ENCODE assay signal across 22 cellular contexts in genomic region chr22:27580311-27580897, GRCh38.
DNase-seq lines count a peak whose midpoint lies in the region; ATAC-seq, FAIRE-seq and TF ChIP-seq lines count a peak whose summit lies in the region.
"Had no signal": no experiment of that assay in that cellular context is flagged by ENCODE, and none has a peak within 500 bp of the region (broad histone marks: within the 10 kb centered on the region; RNA-seq: fewer than 3 reads in every experiment).

No MANE protein-coding gene starts in this region.

- TF ChIP-seq CTCF in A549 (IDR thresholded peaks at IDR 0.05): no peak
- TF ChIP-seq CTCF in SK-N-SH (IDR thresholded peaks at IDR 0.05): 0 out of 2 replicates have a peak, but pooled peaks have one; percentile 16
- TF ChIP-seq CTCF in fibroblast of mammary gland (conservative IDR thresholded peaks at IDR 0.05; ENCODE audit: control insufficient read depth, insufficient read depth, low read depth, low read length): no peak
- TF ChIP-seq CTCF in progenitor cell of endocrine pancreas (IDR thresholded peaks at IDR 0.05; ENCODE audit: unreplicated experiment): no peak

- peak in 1 of 2 experiments; percentile 12 for DNase-seq in A549 (ENCODE audit: low read depth in 1 of 2, low spot score in 1 of 2)
- peak; percentile 27 for DNase-seq in H54 (ENCODE audit: insufficient read length, low spot score)
- DNase-seq in SK-N-SH: no peak
- DNase-seq in fibroblast of mammary gland (ENCODE audit: low read depth): peak; percentile 6
- DNase-seq in progenitor cell of endocrine pancreas (ENCODE audit: low spot score, unreplicated experiment): no peak
- no peak for DNase-seq in hepatic stellate cell (ENCODE audit: low spot score)
- no peak for DNase-seq in NCI-H1436 treated with DMSO at 0.1 percent for 48 hours (lab: John Stamatoyannopoulos, UW)
- DNase-seq: activated CD4-positive, alpha-beta memory T cell treated with anti-CD3 and anti-CD28 coated beads for 36 hours; activated naive CD4-positive, alpha-beta T cell treated with anti-CD3 and anti-CD28 coated beads, Interleukin-2, amount 10 ng/mL, durations not matched to agents 7 days and 5 days; activated T-cell treated with anti-CD3 and anti-CD28 coated beads, Interleukin-2, amount 50 U/mL, for 1 hour; Karpas-422; left cardiac atrium; NCI-H226; NK-92 treated with Interleukin-12 subunit alpha and Interleukin-12 subunit beta, amount 100 ng/mL, for 24 hours; stimulated activated CD4-positive, alpha-beta T cell treated with anti-CD3 and anti-CD28 coated beads, Interleukin-12 subunit alpha, Interleukin-12 subunit beta, amount 100 ng/mL, for 4 hours; T-helper 1 cell; trophoblast cell had no signal

- no peaks in the 10 kb centered on the region for H4K20me1 ChIP-seq in SK-N-SH (ENCODE audit: insufficient read depth)

- 74% methylated on average over 7 of the region's 13 CpGs for WGBS in A549 (ENCODE audit: missing lambda C conversion rate)
- WGBS in SK-N-SH (ENCODE audit: low lambda C conversion rate): 76% methylated on average over 7 of the region's 13 CpGs

- ATAC-seq in A549: peak; percentile 42 to 49; a peak in 2 of 6 replicates
- ATAC-seq in GM19328 (IDR thresholded peaks at IDR 0.05; ENCODE audit: unreplicated experiment): no peak
- ATAC-seq: GM12878; left cardiac atrium; stimulated activated memory B cell treated with anti-CD40 and anti-IgM and Interleukin-4, amounts not matched to agents 10 μg/mL and 1 μg/mL and 100 μg/mL, for 72 hours; WTC11 had no signal

- H3K9me2 ChIP-seq in SK-N-SH: no peaks in the 10 kb centered on the region

- H3K4me1 ChIP-seq in A549 (no peaks in the 10 kb centered on the region), SK-N-SH (ENCODE audit: control insufficient read depth in 1 of 2, insufficient read depth in 2 of 2, low read depth in 1 of 2, low read length in 1 of 2) (no peaks in the 10 kb centered on the region)

- H3K9me3 Mint-ChIP-seq in progenitor cell of endocrine pancreas (ENCODE audit: low read depth): no peaks in the 10 kb centered on the region
- H3K9me3 Mint-ChIP-seq: activated CD4-positive, alpha-beta memory T cell treated with anti-CD3 and anti-CD28 coated beads for 36 hours; activated naive CD4-positive, alpha-beta T cell treated with anti-CD3 and anti-CD28 coated beads, Interleukin-2, amount 10 ng/mL, durations not matched to agents 7 days and 5 days; stimulated activated memory B cell treated with anti-CD40 and anti-IgM and Interleukin-4, amounts not matched to agents 10 μg/mL and 1 μg/mL and 100 μg/mL, for 72 hours; WTC11 had no signal

- no peaks in the 10 kb centered on the region for H3K4me1 Mint-ChIP-seq in progenitor cell of endocrine pancreas (ENCODE audit: low read depth)
- H3K4me1 Mint-ChIP-seq: activated naive CD4-positive, alpha-beta T cell treated with anti-CD3 and anti-CD28 coated beads, Interleukin-2, amount 10 ng/mL, durations not matched to agents 7 days and 5 days; stimulated activated memory B cell treated with anti-CD40 and anti-IgM and Interleukin-4, amounts not matched to agents 10 μg/mL and 1 μg/mL and 100 μg/mL, for 72 hours; WTC11 had no signal

- H3K9me3 ChIP-seq in A549 (no peaks in the 10 kb centered on the region), SK-N-SH (no peaks in the 10 kb centered on the region)

- H3K36me3 ChIP-seq in SK-N-SH (replicated peaks in 1 of 2; ENCODE audit: control insufficient read depth in 1 of 2, insufficient read depth in 2 of 2, low read length in 1 of 2): no peaks in the 10 kb centered on the region

- POLR2A ChIA-PET in A549 (lab: Yijun Ruan, JAX): no interaction called here
- POLR2A ChIA-PET in SK-N-SH (lab: Yijun Ruan, JAX): no interaction called here

- H3K4me2 ChIP-seq in A549: no peak overlapping the region
- no peak overlapping the region for H3K4me2 ChIP-seq in SK-N-SH

- TF ChIP-seq RAD21 in A549 (conservative IDR thresholded peaks at IDR 0.05 in 1 of 2, IDR thresholded peaks at IDR 0.05 in 1 of 2): no peak
- TF ChIP-seq RAD21 in SK-N-SH (IDR thresholded peaks at IDR 0.05; ENCODE audit: low read length): no peak

- H3K27ac Mint-ChIP-seq in progenitor cell of endocrine pancreas: no peak overlapping the region
- H3K27ac Mint-ChIP-seq: activated CD4-positive, alpha-beta memory T cell treated with anti-CD3 and anti-CD28 coated beads for 36 hours; activated naive CD4-positive, alpha-beta T cell treated with anti-CD3 and anti-CD28 coated beads, Interleukin-2, amount 10 ng/mL, durations not matched to agents 7 days and 5 days; stimulated activated memory B cell treated with anti-CD40 and anti-IgM and Interleukin-4, amounts not matched to agents 10 μg/mL and 1 μg/mL and 100 μg/mL, for 72 hours; WTC11 had no signal

- TF ChIP-seq POLR2A in A549 (IDR thresholded peaks at IDR 0.05; ENCODE audit: low read length) (no peak), H54 (IDR thresholded peaks at IDR 0.05; ENCODE audit: low read depth, low read length) (no peak)

- FAIRE-seq in A549 (lab: Jason Lieb, UNC) (no peak), H54 (lab: Jason Lieb, UNC) (no peak)
- FAIRE-seq: astrocyte, GM12878 had no signal

- 0 out of 6 replicates have a peak overlapping the region, but pooled peaks of 1 of the 2 experiments have one; percentile 41 for H3K27ac ChIP-seq in A549
- H3K27ac ChIP-seq in SK-N-SH (ENCODE audit: low read depth in 2 of 2, low read length in 1 of 2): no peak overlapping the region

- no peaks in the 10 kb centered on the region for H3K27me3 ChIP-seq in SK-N-SH (ENCODE audit: insufficient read depth)

- peaks cover 35% of the 10 kb centered on the region for H3K27me3 Mint-ChIP-seq in progenitor cell of endocrine pancreas

- CTCF ChIA-PET in A549 (lab: Yijun Ruan, JAX) (no interaction called here), SK-N-SH (lab: Yijun Ruan, JAX) (no interaction called here)

- H3K4me3 ChIP-seq in A549 (no peak overlapping the region), SK-N-SH (ENCODE audit: low read depth in 2 of 2, low read length in 1 of 2) (no peak overlapping the region), fibroblast of mammary gland (ENCODE audit: control insufficient read depth, low read depth, low read length) (no peak overlapping the region)
- H3K4me3 ChIP-seq: GM12878 had no signal

- H3F3A ChIP-seq in SK-N-SH (replicated peaks; ENCODE audit: insufficient read depth): no peaks in the 10 kb centered on the region

- no peak overlapping the region for H3K4me3 Mint-ChIP-seq in progenitor cell of endocrine pancreas (ENCODE audit: low read depth)
- H3K4me3 Mint-ChIP-seq: activated CD4-positive, alpha-beta memory T cell treated with anti-CD3 and anti-CD28 coated beads for 36 hours; activated naive CD4-positive, alpha-beta T cell treated with anti-CD3 and anti-CD28 coated beads, Interleukin-2, amount 10 ng/mL, durations not matched to agents 7 days and 5 days; stimulated activated memory B cell treated with anti-CD40 and anti-IgM and Interleukin-4, amounts not matched to agents 10 μg/mL and 1 μg/mL and 100 μg/mL, for 72 hours; WTC11 had no signal

- H3K36me3 Mint-ChIP-seq in progenitor cell of endocrine pancreas (ENCODE audit: insufficient read depth): no peaks in the 10 kb centered on the region
- H3K36me3 Mint-ChIP-seq: activated CD4-positive, alpha-beta memory T cell treated with anti-CD3 and anti-CD28 coated beads for 36 hours; activated naive CD4-positive, alpha-beta T cell treated with anti-CD3 and anti-CD28 coated beads, Interleukin-2, amount 10 ng/mL, durations not matched to agents 7 days and 5 days; stimulated activated memory B cell treated with anti-CD40 and anti-IgM and Interleukin-4, amounts not matched to agents 10 μg/mL and 1 μg/mL and 100 μg/mL, for 72 hours; WTC11 had no signal

- no peak overlapping the region for H3K9ac ChIP-seq in SK-N-SH

- no peaks in the 10 kb centered on the region for H3K79me2 ChIP-seq in SK-N-SH (ENCODE audit: insufficient read depth)

- TF ChIP-seq EP300 in A549 (IDR thresholded peaks at IDR 0.05): no peak
- TF ChIP-seq EP300 in SK-N-SH (IDR thresholded peaks at IDR 0.05; ENCODE audit: borderline replicate concordance in 1 of 2, low read depth in 1 of 2, low read length in 1 of 2): no peak

- H2AFZ ChIP-seq in SK-N-SH (ENCODE audit: low read depth): no peak overlapping the region

TF ChIP-seq in SK-N-SH, 30 proteins besides CTCF, POLR2A, EP300 and RAD21:
- TF ChIP-seq TEAD4 (IDR thresholded peaks at IDR 0.05; ENCODE audit: borderline replicate concordance, insufficient read depth): no peak
TF ChIP-seq in SK-N-SH: peak in this region for 0.

Comparison
In these comparisons a context has a peak if more than half of its experiments do, and no peak if none do; other contexts are left out.
1. DNase-seq: peak in H54 (single experiment) and fibroblast of mammary gland (single experiment); none in SK-N-SH (single experiment), progenitor cell of endocrine pancreas (single experiment), hepatic stellate cell (single experiment) and NCI-H1436 treated with DMSO at 0.1 percent for 48 hours (single experiment).
2. Of the 12 proteins assayed by ChIP-seq in both A549 and SK-N-SH: peak only in A549: none; only in SK-N-SH: CTCF; in both: none; in neither: 11.